9 cellular contexts compared by ENCODE assay signal in genomic region chr18:48929212-48929612, GRCh38. TPM values are rescaled to one million over a fixed set of nuclear protein-coding genes. Genes with fewer than 3 reads are reported as not detected.
DNase-seq lines count a peak whose midpoint lies in the region; ATAC-seq, FAIRE-seq and TF ChIP-seq lines count a peak whose summit lies in the region.
"Had no signal": no experiment of that assay in that cellular context is flagged by ENCODE, and none has a peak within 500 bp of the region (broad histone marks: within the 10 kb centered on the region; RNA-seq: fewer than 3 reads in every experiment).

No MANE protein-coding gene starts in this region.

- H3K27ac ChIP-seq in SU-DHL-6 (ENCODE audit: low read depth, low read length) (peak overlapping the region; percentile 79), gastrocnemius medialis (peak overlapping the region in 2 of 4 donors; percentile 0 to 36)

- H3K4me3 ChIP-seq in SU-DHL-6 (ENCODE audit: insufficient read depth, low read length, poor library complexity, severe bottlenecking) (peak overlapping the region; percentile 23), fibroblast of pulmonary artery (replicated peaks; ENCODE audit: low read depth, low read length) (no peak overlapping the region), skeletal muscle satellite cell (ENCODE audit: low read length) (peak overlapping the region; percentile 15), gastrocnemius medialis (no peak overlapping the region)
- H3K4me3 ChIP-seq: ovary had no signal

- ATAC-seq in gastrocnemius medialis: no peak

- no peaks in the 10 kb centered on the region for H3K9me2 ChIP-seq in SU-DHL-6 (replicated peaks; ENCODE audit: insufficient read depth, low read length)

- H3K9me3 ChIP-seq in SU-DHL-6 (ENCODE audit: insufficient read depth, low read length) (no peaks in the 10 kb centered on the region), skeletal muscle satellite cell (replicated peaks; ENCODE audit: low read length) (no peaks in the 10 kb centered on the region), gastrocnemius medialis (no peaks in the 10 kb centered on the region)
- H3K9me3 ChIP-seq: ovary had no signal

- intact Hi-C loops in gastrocnemius medialis (cut with DNase I; ENCODE audit: low total_unique reads): no loop called here

- H3F3A ChIP-seq in SU-DHL-6 (ENCODE audit: insufficient read depth): no peaks in the 10 kb centered on the region

- in situ Hi-C loops in gastrocnemius medialis (cut with MboI; ENCODE audit: low sequenced_read_pairs in 4 of 4): loop anchor here in 1 of 4 donors (25.0 kb wide), 2 partner anchors 242 to 392 kb away; partner anchors contain the start of gene CTIF

- peak overlapping the region; percentile 58 for H3K9ac ChIP-seq in SU-DHL-6 (ENCODE audit: low read length)
- H3K9ac ChIP-seq in skeletal muscle satellite cell (ENCODE audit: low read depth, low read length): peak overlapping the region; percentile 78

- DNase-seq in GM12892 (ENCODE audit: insufficient read length) (no peak), fibroblast of pulmonary artery (ENCODE audit: low read depth) (peak; percentile 18), GM10266 (ENCODE audit: extremely low spot score) (no peak), HuH-7.5 (ENCODE audit: low spot score) (no peak), gastrocnemius medialis (no peak)
- no peak for DNase-seq in activated CD4-positive, alpha-beta T cell treated with anti-CD3 and anti-CD28 coated beads, Interleukin-2, amount 50 U/mL, for 1 hour

- H3K36me3 ChIP-seq in SU-DHL-6 (ENCODE audit: low read length): no peaks in the 10 kb centered on the region
- H3K36me3 ChIP-seq in skeletal muscle satellite cell (ENCODE audit: insufficient read depth, low read length): peaks cover 38% of the 10 kb centered on the region
- no peaks in the 10 kb centered on the region for H3K36me3 ChIP-seq in gastrocnemius medialis
- H3K36me3 ChIP-seq: ovary had no signal

- TF ChIP-seq POLR2A in GM12892 (IDR thresholded peaks at IDR 0.05; ENCODE audit: low read depth, low read length) (no peak), gastrocnemius medialis (IDR thresholded peaks at IDR 0.05) (no peak)

- H2AFZ ChIP-seq in SU-DHL-6 (ENCODE audit: low read depth, low read length, severe bottlenecking): no peak overlapping the region

- H3K4me1 ChIP-seq in skeletal muscle satellite cell (ENCODE audit: control insufficient read depth, insufficient read depth, low read length) (peaks cover 78% of the 10 kb centered on the region), gastrocnemius medialis (peaks cover 77 to 97% of the 10 kb centered on the region in 2 donors)

- H3K27me3 ChIP-seq in SU-DHL-6 (ENCODE audit: low read length) (no peaks in the 10 kb centered on the region), skeletal muscle satellite cell (ENCODE audit: control insufficient read depth, insufficient read depth, low read length) (no peaks in the 10 kb centered on the region), gastrocnemius medialis (no peaks in the 10 kb centered on the region)
- H3K27me3 ChIP-seq: ovary had no signal

- peak; percentile 48 for FAIRE-seq in GM12892 (lab: Jason Lieb, UNC)

- H3K79me2 ChIP-seq in SU-DHL-6 (ENCODE audit: insufficient read depth, low read length): peaks cover 3% of the 10 kb centered on the region; the same call in 1 of the 2 replicates

- no peaks in the 10 kb centered on the region for H4K20me1 ChIP-seq in SU-DHL-6 (ENCODE audit: low read depth, low read length)

- TF ChIP-seq CTCF in SU-DHL-6 (IDR thresholded peaks at IDR 0.05; ENCODE audit: insufficient read depth, low read length, poor library complexity, severe bottlenecking) (no peak), fibroblast of pulmonary artery (IDR thresholded peaks at IDR 0.05; ENCODE audit: low read length, missing control alignments) (no peak), GM10266 (IDR thresholded peaks at IDR 0.05; ENCODE audit: control insufficient read depth, insufficient read depth, low read depth, missing control alignments) (no peak), gastrocnemius medialis (IDR thresholded peaks at IDR 0.05 in 4 of 5, conservative IDR thresholded peaks at IDR 0.05 in 1 of 5) (no peak)

- H3K4me2 ChIP-seq in SU-DHL-6 (ENCODE audit: low read depth, low read length, poor library complexity, severe bottlenecking) (peak overlapping the region; percentile 76), skeletal muscle satellite cell (ENCODE audit: low read length) (peak overlapping the region; percentile 70)

RNA-seq across cellular contexts. Expression of gene SMAD7, which starts 21.6 kb away (rescaled TPM):
- polyA plus RNA-seq in GM12892 (2012; ENCODE audit: missing spikeins): 13.8 TPM
- total RNA-seq in skeletal muscle satellite cell (2012; rRNA removed): 4.8 and 7.6 TPM in 2 replicates
- total RNA-seq in gastrocnemius medialis: 10 to 100 TPM in 3 of 4 donors, 1 to 10 TPM in 1; 9.1 to 13.4 (median 10.8) TPM

Comparison
In these comparisons a context has a peak if more than half of its experiments do, and no peak if none do; other contexts are left out.
1. H3K4me3 ChIP-seq: peak in SU-DHL-6 (single experiment) and skeletal muscle satellite cell (single experiment); none in fibroblast of pulmonary artery (single experiment) and gastrocnemius medialis (0 of 4).